In the genomic region with DNA sequence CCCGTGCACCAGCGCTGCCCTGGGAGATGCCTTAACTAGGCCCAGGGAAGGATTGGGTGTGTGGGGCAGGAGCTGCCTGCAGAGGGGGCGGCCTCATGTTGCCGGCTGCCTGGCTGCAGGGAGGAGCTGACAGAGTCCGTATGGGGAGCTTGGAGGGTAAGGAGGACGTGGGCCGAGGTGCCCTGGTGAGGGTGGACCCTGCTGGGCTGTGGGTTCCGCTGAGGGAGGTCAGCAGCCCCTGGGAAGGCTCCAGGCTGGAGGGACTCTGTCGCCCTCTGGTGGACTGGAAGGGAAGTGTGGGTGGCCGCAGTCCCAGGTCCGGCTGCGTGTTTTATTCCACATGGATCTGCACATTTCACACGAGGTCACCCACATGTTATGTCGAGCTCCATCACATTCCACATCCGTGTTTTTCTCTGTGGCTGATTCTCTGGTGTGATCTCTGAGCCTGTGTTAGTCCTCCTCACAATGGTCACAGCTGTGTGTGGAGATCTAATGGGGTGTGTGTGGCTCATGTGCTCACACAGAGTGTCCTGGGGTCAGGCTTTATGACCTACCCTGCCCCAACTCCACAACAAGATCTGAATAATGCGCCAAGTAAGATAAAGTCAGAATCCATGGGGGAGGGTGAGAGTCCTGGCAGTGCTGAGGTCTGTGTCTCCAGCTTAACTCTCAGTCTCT, we compare ENCODE assay signal across 9 cellular contexts. TPM values are rescaled to one million over a fixed set of nuclear protein-coding genes. Genes with fewer than 3 reads are reported as not detected.
DNase-seq lines count a peak whose midpoint lies in the region; ATAC-seq and TF ChIP-seq lines count a peak whose summit lies in the region.
"Had no signal": no experiment of that assay in that cellular context is flagged by ENCODE, and none has a peak within 500 bp of the region (broad histone marks: within the 10 kb centered on the region; RNA-seq: fewer than 3 reads in every experiment).

No MANE protein-coding gene starts in this region.

- no peak overlapping the region for H3K4me3 ChIP-seq in gastroesophageal sphincter
- H3K4me3 ChIP-seq: BLaER1 had no signal

- peak; percentile 35 for DNase-seq in DMS53 (lab: John Stamatoyannopoulos, UW)
- no peak for DNase-seq in DMS53 treated with DMSO at 0.1 percent for 48 hours (lab: John Stamatoyannopoulos, UW; ENCODE audit: unreplicated experiment)
- DNase-seq in MV-4-11 (lab: John Stamatoyannopoulos, UW): peak; percentile 15
- DNase-seq in activated T-cell treated with anti-CD3 and anti-CD28 coated beads for 24 hours (ENCODE audit: low read depth): peak; percentile 16
- DNase-seq in retina: peak; percentile 73
- DNase-seq in NCI-H2107 treated with DMSO at 0.1 percent for 48 hours (lab: John Stamatoyannopoulos, UW; ENCODE audit: unreplicated experiment): no peak

- H3K27ac ChIP-seq in gastroesophageal sphincter: no peak overlapping the region
- H3K27ac ChIP-seq: BLaER1 had no signal

- TF ChIP-seq POLR2A in gastroesophageal sphincter (IDR thresholded peaks at IDR 0.05): no peak

- H3K27me3 ChIP-seq in gastroesophageal sphincter: peaks cover 13% of the 10 kb centered on the region
- H3K27me3 ChIP-seq: BLaER1 had no signal

- peak; percentile 48 to 90 (median 62) for TF ChIP-seq CTCF in gastroesophageal sphincter (IDR thresholded peaks at IDR 0.05)

- no peaks in the 10 kb centered on the region for H3K36me3 ChIP-seq in gastroesophageal sphincter
- H3K36me3 ChIP-seq: BLaER1 had no signal

- no peaks in the 10 kb centered on the region for H3K4me1 ChIP-seq in gastroesophageal sphincter

- H3K9me3 ChIP-seq in gastroesophageal sphincter: peaks cover 0 to 8% (median 0%) of the 10 kb centered on the region in 3 donors

- 20 to 41% methylated on average over 4 to 15 of the region's 16 CpGs for WGBS in gastroesophageal sphincter (ENCODE audit: low coverage in 1 of 2), 2 donors

- ATAC-seq in gastroesophageal sphincter: no peak
- ATAC-seq in HG02938 (IDR thresholded peaks at IDR 0.05; ENCODE audit: unreplicated experiment): no peak

- TF ChIP-seq EP300 in gastroesophageal sphincter (IDR thresholded peaks at IDR 0.05): no peak

RNA-seq across cellular contexts. Expression of a gene that starts 1.8 kb away (rescaled TPM):
- total RNA-seq in gastroesophageal sphincter: not detected

Comparison
In these comparisons a context has a peak if more than half of its experiments do, and no peak if none do; other contexts are left out.
1. DNase-seq: peak in DMS53 (single experiment), MV-4-11 (single experiment), activated T-cell treated with anti-CD3 and anti-CD28 coated beads for 24 hours (single experiment) and retina (single experiment); none in DMS53 treated with DMSO at 0.1 percent for 48 hours (single experiment) and NCI-H2107 treated with DMSO at 0.1 percent for 48 hours (single experiment).